ENCODE assay signal across 13 cellular contexts in the genomic region with DNA sequence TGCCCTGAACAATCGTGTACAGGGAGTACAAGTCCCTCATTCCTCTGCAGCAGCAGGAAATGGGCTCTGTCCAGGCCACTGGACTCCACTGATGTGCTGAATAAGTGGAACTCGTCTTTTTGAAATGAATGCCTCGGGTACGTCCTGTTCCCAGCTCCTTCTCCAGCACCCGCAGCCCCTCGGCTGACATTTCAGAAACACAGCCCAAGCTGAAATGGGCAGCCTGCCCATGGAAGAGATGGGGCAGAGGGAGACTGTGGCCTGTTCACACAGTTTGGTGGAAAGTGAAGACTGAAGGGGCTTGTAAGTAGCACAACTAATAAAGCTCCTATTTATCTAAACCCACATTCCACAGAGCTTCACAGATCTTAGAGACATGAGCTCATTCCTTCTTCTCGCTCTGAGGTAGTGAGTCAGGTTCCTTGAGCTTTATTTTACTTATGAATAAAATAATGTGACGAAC.
DNase-seq lines count a peak whose midpoint lies in the region; ATAC-seq and TF ChIP-seq lines count a peak whose summit lies in the region.
"Had no signal": no experiment of that assay in that cellular context is flagged by ENCODE, and none has a peak within 500 bp of the region (broad histone marks: within the 10 kb centered on the region; RNA-seq: fewer than 3 reads in every experiment).

No MANE protein-coding gene starts in this region.

- H3K27ac Mint-ChIP-seq in activated naive CD4-positive, alpha-beta T cell treated with anti-CD3 and anti-CD28 coated beads, Interleukin-2, amount 50 U/mL, for 72 hours: no peak overlapping the region
- H3K27ac Mint-ChIP-seq: activated naive CD8-positive, alpha-beta T cell treated with anti-CD3 and anti-CD28 coated beads for 36 hours had no signal

- H3K79me2 ChIP-seq in osteoblast (ENCODE audit: insufficient read depth, low read length): no peaks in the 10 kb centered on the region

- no peaks in the 10 kb centered on the region for H3K36me3 ChIP-seq in osteoblast (ENCODE audit: insufficient read depth, low read length)

- peaks cover 2 to 4% of the 10 kb centered on the region in 2 donors for H3K9me3 Mint-ChIP-seq in activated naive CD4-positive, alpha-beta T cell treated with anti-CD3 and anti-CD28 coated beads, Interleukin-2, amount 50 U/mL, for 72 hours
- H3K9me3 Mint-ChIP-seq: activated naive CD8-positive, alpha-beta T cell treated with anti-CD3 and anti-CD28 coated beads for 36 hours had no signal

- no peaks in the 10 kb centered on the region for H4K20me1 ChIP-seq in osteoblast (ENCODE audit: insufficient read depth, low read length)

- peak overlapping the region; percentile 85 for H2AFZ ChIP-seq in osteoblast (ENCODE audit: low read length)

- H3K27ac ChIP-seq in AG04450 (ENCODE audit: low read depth, low read length) (peak overlapping the region; percentile 84), osteoblast (ENCODE audit: low read depth, low read length) (peak overlapping the region; percentile 93)
- H3K27ac ChIP-seq: A549 had no signal

- ATAC-seq in Right ventricle myocardium superior (ENCODE audit: poor library complexity) (peak; percentile 81), GM19395 (IDR thresholded peaks at IDR 0.05; ENCODE audit: unreplicated experiment) (no peak)
- no peak for ATAC-seq in activated naive CD4-positive, alpha-beta T cell treated with anti-CD3 and anti-CD28 coated beads, Interleukin-2, amount 50 U/mL, for 72 hours
- ATAC-seq: A549, Panc1 had no signal

- POLR2A ChIA-PET in AG04450 (lab: Yijun Ruan, JAX): interaction anchor here (0.5 to 1.7 kb wide), 6 partner anchors 16 to 552 kb away, joined by 3 to 9 read pairs (median 3); no protein-coding TSS in a partner anchor

- TF ChIP-seq CTCF in AG04450 (IDR thresholded peaks at IDR 0.05; ENCODE audit: low read depth, low read length) (no peak), osteoblast (IDR thresholded peaks at IDR 0.05; ENCODE audit: extremely low read depth, low read depth, low read length) (no peak)

- intact Hi-C loops in Right ventricle myocardium superior (cut with DNase I): no loop called here

- H3K36me3 Mint-ChIP-seq in activated naive CD4-positive, alpha-beta T cell treated with anti-CD3 and anti-CD28 coated beads, Interleukin-2, amount 50 U/mL, for 72 hours: no peaks in the 10 kb centered on the region
- H3K36me3 Mint-ChIP-seq: activated naive CD8-positive, alpha-beta T cell treated with anti-CD3 and anti-CD28 coated beads for 36 hours had no signal

- CTCF ChIA-PET in AG04450 (lab: Charles Lee): interaction anchor here (0.7 to 1.1 kb wide), 4 partner anchors 8 to 437 kb away, joined by 3 read pairs; no protein-coding TSS in a partner anchor

- no peaks in the 10 kb centered on the region for H3K27me3 ChIP-seq in AG04450 (ENCODE audit: control insufficient read depth, insufficient read depth, low read length)
- no peaks in the 10 kb centered on the region for H3K27me3 ChIP-seq in osteoblast (ENCODE audit: insufficient read depth, low read length)

- H3K9me3 ChIP-seq in AG04450 (ENCODE audit: control insufficient read depth, insufficient read depth, low read length) (no peaks in the 10 kb centered on the region), osteoblast (ENCODE audit: low read depth, low read length) (no peaks in the 10 kb centered on the region)
- H3K9me3 ChIP-seq: A549 had no signal

- H3K4me3 ChIP-seq in AG04450 (ENCODE audit: low read depth, low read length) (no peak overlapping the region), osteoblast (ENCODE audit: insufficient read depth, low read length) (peak overlapping the region; percentile 4)
- H3K4me3 ChIP-seq: A549 had no signal

- peak overlapping the region; percentile 53 for H3K4me2 ChIP-seq in osteoblast (ENCODE audit: insufficient read depth, low read length)
- H3K4me2 ChIP-seq: A549 had no signal

- DNase-seq in AG04450 (ENCODE audit: low read depth, low spot score) (peak; percentile 72), amniotic stem cell (lab: John Stamatoyannopoulos, UW) (peak; percentile 30), Right ventricle myocardium superior (peak; percentile 67), osteoblast (ENCODE audit: insufficient read length, low spot score, missing footprints) (peak; percentile 78), DMS53 treated with DMSO at 0.1 percent for 48 hours (lab: John Stamatoyannopoulos, UW; ENCODE audit: unreplicated experiment) (no peak), DMS53 (lab: John Stamatoyannopoulos, UW) (no peak)
- no peak for DNase-seq in activated naive CD4-positive, alpha-beta T cell treated with anti-CD3 and anti-CD28 coated beads, Interleukin-2, amount 50 U/mL, for 72 hours (ENCODE audit: low spot score in 2 of 2)
- DNase-seq: activated naive CD8-positive, alpha-beta T cell treated with anti-CD3 and anti-CD28 coated beads for 36 hours; NCI-H2081 treated with DMSO at 0.1 percent for 48 hours; trophoblast cell had no signal

- H3K4me1 ChIP-seq in osteoblast (ENCODE audit: insufficient read depth, low read length): peaks cover 23% of the 10 kb centered on the region
- H3K4me1 ChIP-seq: A549 had no signal

Comparison
In these comparisons a context has a peak if more than half of its experiments do, and no peak if none do; other contexts are left out.
1. DNase-seq: peak in AG04450 (single experiment), amniotic stem cell (single experiment), Right ventricle myocardium superior (single experiment) and osteoblast (single experiment); none in activated naive CD4-positive, alpha-beta T cell treated with anti-CD3 and anti-CD28 coated beads, Interleukin-2, amount 50 U/mL, for 72 hours (0 of 2), DMS53 treated with DMSO at 0.1 percent for 48 hours (single experiment) and DMS53 (single experiment).